In genomic region chr9:118455259-118455658, GRCh38 we compare ENCODE assay signal across 29 cellular contexts.
"Had no signal": no experiment of that assay in that cellular context is flagged by ENCODE, and none has a peak within 500 bp of the region (broad histone marks: within the 10 kb centered on the region; RNA-seq: fewer than 3 reads in every experiment).

No MANE protein-coding gene starts in this region.

- H3K9me3 Mint-ChIP-seq: activated T-helper 2 cell treated with anti-CD3 and anti-CD28 coated beads, Interferon-gamma antibody, Interleukin-2, Interleukin-4, amounts not matched to agents 10 μg/mL and 5 μg/mL and 100 μg/mL, durations not matched to agents 14 hours and 24 hours and 36 hours; nephron progenitor cell; WTC11 had no signal

- H3K4me3 Mint-ChIP-seq: activated CD8-positive, alpha-beta memory T cell treated with anti-CD3 and anti-CD28 coated beads, Interleukin-2, amount 10 ng/mL, durations not matched to agents 7 days and 5 days; activated CD8-positive, alpha-beta T cell treated with anti-CD3 and anti-CD28 coated beads for 36 hours; activated naive CD4-positive, alpha-beta T cell treated with anti-CD3 and anti-CD28 coated beads, Interleukin-2, amount 50 U/mL, for 24 hours; activated naive CD8-positive, alpha-beta T cell treated with anti-CD3 and anti-CD28 coated beads, Interleukin-2, amount 50 U/mL, for 24 hours; central memory CD8-positive, alpha-beta T cell; nephron progenitor cell; WTC11 had no signal

- H3K36me3 Mint-ChIP-seq: activated CD8-positive, alpha-beta memory T cell treated with anti-CD3 and anti-CD28 coated beads, Interleukin-2, amount 10 ng/mL, durations not matched to agents 7 days and 5 days; activated naive CD4-positive, alpha-beta T cell treated with anti-CD3 and anti-CD28 coated beads, Interleukin-2, amount 50 U/mL, for 24 hours; WTC11 had no signal

- ATAC-seq: activated CD8-positive, alpha-beta memory T cell treated with anti-CD3 and anti-CD28 coated beads, Interleukin-2, amount 10 ng/mL, durations not matched to agents 7 days and 5 days; activated CD8-positive, alpha-beta T cell treated with anti-CD3 and anti-CD28 coated beads for 36 hours; activated naive CD8-positive, alpha-beta T cell treated with anti-CD3 and anti-CD28 coated beads, Interleukin-2, amount 50 U/mL, for 24 hours; left lung; lower lobe of right lung; mucosa of descending colon; stimulated activated naive CD8-positive, alpha-beta T cell treated with anti-CD3 and anti-CD28 coated beads, Interleukin-15, Interleukin-2, amounts not matched to agents 100 U/mL and 50 U/mL, for 24 hours; WTC11 had no signal

- H3K27me3 Mint-ChIP-seq: activated CD8-positive, alpha-beta memory T cell treated with anti-CD3 and anti-CD28 coated beads, Interleukin-2, amount 10 ng/mL, durations not matched to agents 7 days and 5 days; activated CD8-positive, alpha-beta T cell treated with anti-CD3 and anti-CD28 coated beads for 36 hours; activated naive CD8-positive, alpha-beta T cell treated with anti-CD3 and anti-CD28 coated beads, Interleukin-2, amount 50 U/mL, for 24 hours; central memory CD8-positive, alpha-beta T cell had no signal

- FAIRE-seq: bronchial epithelial cell, colon had no signal

- H3K4me1 Mint-ChIP-seq: activated CD8-positive, alpha-beta memory T cell treated with anti-CD3 and anti-CD28 coated beads, Interleukin-2, amount 10 ng/mL, durations not matched to agents 7 days and 5 days; activated naive CD4-positive, alpha-beta T cell treated with anti-CD3 and anti-CD28 coated beads, Interleukin-2, amount 50 U/mL, for 24 hours; activated naive CD8-positive, alpha-beta T cell treated with anti-CD3 and anti-CD28 coated beads, Interleukin-2, amount 50 U/mL, for 24 hours; central memory CD8-positive, alpha-beta T cell had no signal

- H3K27ac Mint-ChIP-seq: activated CD8-positive, alpha-beta memory T cell treated with anti-CD3 and anti-CD28 coated beads, Interleukin-2, amount 10 ng/mL, durations not matched to agents 7 days and 5 days; activated CD8-positive, alpha-beta T cell treated with anti-CD3 and anti-CD28 coated beads for 36 hours; activated naive CD4-positive, alpha-beta T cell treated with anti-CD3 and anti-CD28 coated beads, Interleukin-2, amount 50 U/mL, for 24 hours; activated naive CD8-positive, alpha-beta T cell treated with anti-CD3 and anti-CD28 coated beads, Interleukin-2, amount 50 U/mL, for 24 hours; activated T-helper 2 cell treated with anti-CD3 and anti-CD28 coated beads, Interferon-gamma antibody, Interleukin-2, Interleukin-4, amounts not matched to agents 10 μg/mL and 5 μg/mL and 100 μg/mL, durations not matched to agents 14 hours and 24 hours and 36 hours; nephron progenitor cell; WTC11 had no signal

- DNase-seq: activated CD4-positive, alpha-beta T cell treated with anti-CD3 and anti-CD28 coated beads for 1 hour; activated CD4-positive, alpha-beta T cell treated with anti-CD3 and anti-CD28 coated beads, Interleukin-2, amount 50 U/mL, for 1 hour; activated CD8-positive, alpha-beta memory T cell treated with anti-CD3 and anti-CD28 coated beads, Interleukin-2, amount 10 ng/mL, durations not matched to agents 7 days and 5 days; activated CD8-positive, alpha-beta T cell treated with anti-CD3 and anti-CD28 coated beads for 36 hours; activated naive CD8-positive, alpha-beta T cell treated with anti-CD3 and anti-CD28 coated beads, Interleukin-2, amount 50 U/mL, for 24 hours; activated T-cell treated with anti-CD3 and anti-CD28 coated beads, Interleukin-2, amount 50 U/mL, for 48 hours; amygdala; dermis blood vessel endothelial cell; effector CD4-positive, alpha-beta T cell; esophagus squamous epithelium; foreskin melanocyte; kidney glomerular epithelial cell; left lung; lower lobe of right lung; mesenchymal stem cell; mucosa of descending colon; right lobe of liver; stimulated activated CD4-positive, alpha-beta T cell treated with anti-CD3 and anti-CD28 coated beads, Interleukin-4, amount 100 ng/mL, for 1 hour; stimulated activated naive CD8-positive, alpha-beta T cell treated with anti-CD3 and anti-CD28 coated beads, Interleukin-15, Interleukin-2, amounts not matched to agents 100 U/mL and 50 U/mL, for 24 hours; T-helper 2 cell; testis; transverse colon had no signal
